ENCODE assay signal across 28 cellular contexts in genomic region chr17:72572604-72573491, GRCh38.
DNase-seq lines count a peak whose midpoint lies in the region; ATAC-seq and TF ChIP-seq lines count a peak whose summit lies in the region.
"Had no signal": no experiment of that assay in that cellular context is flagged by ENCODE, and none has a peak within 500 bp of the region (broad histone marks: within the 10 kb centered on the region; RNA-seq: fewer than 3 reads in every experiment).

No MANE protein-coding gene starts in this region.

- H4K20me1 ChIP-seq in mammary epithelial cell (ENCODE audit: insufficient read depth, low read length) = peaks cover 9% of the 10 kb centered on the region

- H3K27ac ChIP-seq in mammary epithelial cell (ENCODE audit: insufficient read depth, low read depth, low read length) (no peak overlapping the region), foreskin keratinocyte (no peak overlapping the region)
- H3K27ac ChIP-seq: ascending aorta, heart right ventricle, neural progenitor cell, prostate gland, VCaP had no signal

- H3K27me3 Mint-ChIP-seq in MCF 10A (ENCODE audit: insufficient read depth, unreplicated experiment) = no peaks in the 10 kb centered on the region
- no peaks in the 10 kb centered on the region for H3K27me3 Mint-ChIP-seq in type B pancreatic cell

- H3K36me3 Mint-ChIP-seq in MCF 10A (ENCODE audit: insufficient read depth, unreplicated experiment) (peaks cover 58% of the 10 kb centered on the region), type B pancreatic cell (no peaks in the 10 kb centered on the region)
- H3K36me3 Mint-ChIP-seq: activated naive CD8-positive, alpha-beta T cell treated with anti-CD3 and anti-CD28 coated beads for 36 hours; neural progenitor cell had no signal

- H3K79me2 ChIP-seq in mammary epithelial cell (ENCODE audit: insufficient read depth, low read length) = peaks cover 99% of the 10 kb centered on the region

- 59% methylated on average over 10 of the region's 12 CpGs for WGBS in mammary epithelial cell (ENCODE audit: low coverage, missing lambda C conversion rate)

- TF ChIP-seq CTCF in MCF 10A (IDR thresholded peaks at IDR 0.05; ENCODE audit: unreplicated experiment) = no peak
- TF ChIP-seq CTCF in mammary epithelial cell (conservative IDR thresholded peaks at IDR 0.05 in 1 of 2, IDR thresholded peaks at IDR 0.05 in 1 of 2; ENCODE audit: extremely low read depth in 1 of 2, insufficient read depth in 1 of 2, low read depth in 1 of 2, low read length in 2 of 2) = no peak
- no peak for TF ChIP-seq CTCF in foreskin keratinocyte (conservative IDR thresholded peaks at IDR 0.05)
- no peak for TF ChIP-seq CTCF in type B pancreatic cell (conservative IDR thresholded peaks at IDR 0.05)

- no peak overlapping the region for H2AFZ ChIP-seq in mammary epithelial cell (ENCODE audit: low read depth, low read length)
- H2AFZ ChIP-seq: neural progenitor cell had no signal

- no peaks in the 10 kb centered on the region for H3K9me3 ChIP-seq in mammary epithelial cell (replicated peaks; ENCODE audit: insufficient read depth, low read length)
- H3K9me3 ChIP-seq: ascending aorta, heart right ventricle, prostate gland had no signal

- no peaks in the 10 kb centered on the region for H3K9me3 Mint-ChIP-seq in MCF 10A (ENCODE audit: unreplicated experiment)
- H3K9me3 Mint-ChIP-seq in type B pancreatic cell = no peaks in the 10 kb centered on the region
- H3K9me3 Mint-ChIP-seq: activated CD4-positive, alpha-beta T cell treated with anti-CD3 and anti-CD28 coated beads, Interleukin-2, amount 10 ng/mL, durations not matched to agents 24 days and 14 days; activated naive CD8-positive, alpha-beta T cell treated with anti-CD3 and anti-CD28 coated beads for 36 hours; H9; neural progenitor cell; stimulated activated naive CD8-positive, alpha-beta T cell treated with anti-CD3 and anti-CD28 coated beads, Interleukin-15, amount 100 ng/mL, for 72 hours; T-helper 2 cell treated with Interferon-gamma antibody and Interleukin-4, amounts not matched to agents 5 μg/mL and 100 μg/mL, for 36 hours had no signal

- no peak overlapping the region for H3K4me3 ChIP-seq in mammary epithelial cell (replicated peaks in 1 of 3; ENCODE audit: insufficient read depth in 1 of 3, low read depth in 2 of 3, low read length in 3 of 3)
- H3K4me3 ChIP-seq: ascending aorta, heart right ventricle, neural progenitor cell, prostate gland had no signal

- peaks cover 2% of the 10 kb centered on the region for H3K36me3 ChIP-seq in mammary epithelial cell (ENCODE audit: insufficient read depth, low read length)
- H3K36me3 ChIP-seq: ascending aorta, heart right ventricle, neural progenitor cell, prostate gland had no signal

- no peak overlapping the region for H3K4me3 Mint-ChIP-seq in MCF 10A (ENCODE audit: unreplicated experiment)
- H3K4me3 Mint-ChIP-seq in type B pancreatic cell = peak overlapping the region; percentile 35
- H3K4me3 Mint-ChIP-seq: activated CD4-positive, alpha-beta T cell treated with anti-CD3 and anti-CD28 coated beads, Interleukin-2, amount 10 ng/mL, durations not matched to agents 24 days and 14 days; activated naive CD8-positive, alpha-beta T cell treated with anti-CD3 and anti-CD28 coated beads for 36 hours; H9; neural progenitor cell; stimulated activated naive CD8-positive, alpha-beta T cell treated with anti-CD3 and anti-CD28 coated beads, Interleukin-15, amount 100 ng/mL, for 72 hours; T-helper 2 cell treated with Interferon-gamma antibody and Interleukin-4, amounts not matched to agents 5 μg/mL and 100 μg/mL, for 36 hours had no signal

- DNase-seq in MCF 10A (ENCODE audit: unreplicated experiment) (no peak), mammary epithelial cell (no peak), amniotic epithelial cell (ENCODE audit: low read depth) (peak; percentile 29), foreskin keratinocyte (peak in 1 of 2 donors; percentile 53), type B pancreatic cell (ENCODE audit: extremely low spot score, unreplicated experiment) (no peak), dedifferentiated amniotic fluid mesenchymal stem cell (ENCODE audit: extremely low spot score) (no peak)
- DNase-seq: activated CD4-positive, alpha-beta T cell treated with anti-CD3 and anti-CD28 coated beads, Interleukin-2, amount 10 ng/mL, durations not matched to agents 24 days and 14 days; activated effector memory CD4-positive, alpha-beta T cell treated with anti-CD3 and anti-CD28 coated beads, Interleukin-2, amount 50 U/mL, for 16 hours; activated naive CD8-positive, alpha-beta T cell treated with anti-CD3 and anti-CD28 coated beads for 36 hours; activated T-cell treated with anti-CD3 and anti-CD28 coated beads, Interleukin-2, amount 50 U/mL, for 1 hour; caudate nucleus; dermis blood vessel endothelial cell; DMS153; H9; heart right ventricle; KBM-7; left cardiac atrium; NCI-H1417 treated with DMSO at 0.1 percent for 48 hours; NCI-H446; NCI-H82; stimulated activated naive CD8-positive, alpha-beta T cell treated with anti-CD3 and anti-CD28 coated beads, Interleukin-15, amount 100 ng/mL, for 72 hours had no signal

- no TSS peak for BruUV-seq in MCF 10A (replicated peaks; lab: Mats Ljungman, UMichigan)
- BruUV-seq in mammary epithelial cell (replicated peaks; lab: Mats Ljungman, UMichigan) = no TSS peak

- peaks cover 11% of the 10 kb centered on the region for H3K4me1 ChIP-seq in mammary epithelial cell (ENCODE audit: insufficient read depth, low read length)
- peaks cover 14% of the 10 kb centered on the region for H3K4me1 ChIP-seq in foreskin keratinocyte
- H3K4me1 ChIP-seq: ascending aorta, heart right ventricle, prostate gland had no signal

- no peak overlapping the region for H3K4me2 ChIP-seq in mammary epithelial cell (ENCODE audit: insufficient read depth, low read depth, low read length)

- CTCF ChIA-PET in MCF 10A (lab: Yijun Ruan, JAX) = interaction anchor here (1.0 kb wide), 1 partner anchor 13 kb away, joined by 4 read pairs; no protein-coding TSS in a partner anchor
- CTCF ChIA-PET in mammary epithelial cell (lab: Charles Lee; ENCODE audit: low non-redundant PET) = no interaction called here

- no peak overlapping the region for H3K9ac ChIP-seq in mammary epithelial cell (ENCODE audit: insufficient read depth, low read length)
- H3K9ac ChIP-seq: neural progenitor cell had no signal

- POLR2A ChIA-PET in MCF 10A (lab: Yijun Ruan, JAX) = interaction anchor here (0.7 to 1.3 kb wide), 3 partner anchors 19 to 138 kb away, joined by 3 to 4 read pairs (median 3); no protein-coding TSS in a partner anchor

- H3K27me3 ChIP-seq in mammary epithelial cell (ENCODE audit: insufficient read depth, low read length) (no peaks in the 10 kb centered on the region), foreskin keratinocyte (no peaks in the 10 kb centered on the region)
- H3K27me3 ChIP-seq: ascending aorta, neural progenitor cell had no signal

- H3K4me1 Mint-ChIP-seq in MCF 10A (ENCODE audit: insufficient read depth, unreplicated experiment) (peaks cover 33% of the 10 kb centered on the region), type B pancreatic cell (ENCODE audit: unreplicated experiment) (peaks cover 68% of the 10 kb centered on the region)
- H3K4me1 Mint-ChIP-seq: activated CD4-positive, alpha-beta T cell treated with anti-CD3 and anti-CD28 coated beads, Interleukin-2, amount 10 ng/mL, durations not matched to agents 24 days and 14 days; activated naive CD8-positive, alpha-beta T cell treated with anti-CD3 and anti-CD28 coated beads for 36 hours; stimulated activated naive CD8-positive, alpha-beta T cell treated with anti-CD3 and anti-CD28 coated beads, Interleukin-15, amount 100 ng/mL, for 72 hours had no signal

- in situ Hi-C loops in mammary epithelial cell (cut with MboI; ENCODE audit: low sequenced_read_pairs in 2 of 2) = loop anchor here in 1 of 2 donors (25.0 kb wide), 2 partner anchors 414 to 614 kb away; partner anchors contain the start of gene COG1

- peak; percentile 53 for ATAC-seq in foreskin keratinocyte
- no peak for ATAC-seq in HG02870 (IDR thresholded peaks at IDR 0.05; ENCODE audit: unreplicated experiment)
- ATAC-seq in GM18861 (IDR thresholded peaks at IDR 0.05; ENCODE audit: unreplicated experiment) = no peak
- ATAC-seq: heart right ventricle; left cardiac atrium; stimulated activated naive CD8-positive, alpha-beta T cell treated with anti-CD3 and anti-CD28 coated beads, Interleukin-15, amount 100 ng/mL, for 72 hours had no signal

- H3K27ac Mint-ChIP-seq in MCF 10A (ENCODE audit: low read depth, unreplicated experiment) = peak overlapping the region; percentile 30
- peak overlapping the region; percentile 77 for H3K27ac Mint-ChIP-seq in type B pancreatic cell
- H3K27ac Mint-ChIP-seq: activated CD4-positive, alpha-beta T cell treated with anti-CD3 and anti-CD28 coated beads, Interleukin-2, amount 10 ng/mL, durations not matched to agents 24 days and 14 days; activated naive CD8-positive, alpha-beta T cell treated with anti-CD3 and anti-CD28 coated beads for 36 hours; T-helper 2 cell treated with Interferon-gamma antibody and Interleukin-4, amounts not matched to agents 5 μg/mL and 100 μg/mL, for 36 hours had no signal

- intact Hi-C loops in MCF 10A (cut with micrococcal nuclease) (no loop called here), mammary epithelial cell (cut with micrococcal nuclease) (no loop called here)

- dilution Hi-C loops in mammary epithelial cell (cut with HindIII; ENCODE audit: low sequenced_read_pairs) = no loop called here
